Comparison of ENCODE assay signal across 8 cellular contexts in genomic region chr1:35932158-35932636, GRCh38. TPM values are rescaled to one million over a fixed set of nuclear protein-coding genes. Genes with fewer than 3 reads are reported as not detected.
A peak's percentile ranks its signal among the peaks of the same experiment; 100 is the strongest.
DNase-seq lines count a peak whose midpoint lies in the region; ATAC-seq and TF ChIP-seq lines count a peak whose summit lies in the region.

No MANE protein-coding gene starts in this region.

- peaks cover 20% of the 10 kb centered on the region for H3K4me1 ChIP-seq in SJCRH30

- no peak for DNase-seq in SJCRH30
- DNase-seq in fibroblast of mammary gland (ENCODE audit: low read depth), result no peak
- DNase-seq in skeletal muscle cell (ENCODE audit: low read depth), result no peak
- DNase-seq in ureter (ENCODE audit: low spot score), result no peak
- DNase-seq in DMS53 (lab: John Stamatoyannopoulos, UW), result no peak

- ATAC-seq in HG03135 (IDR thresholded peaks at IDR 0.05; ENCODE audit: unreplicated experiment) (no peak), GM18867 (IDR thresholded peaks at IDR 0.05; ENCODE audit: unreplicated experiment) (no peak)

- H3K4me3 ChIP-seq in GM12875 (ENCODE audit: low read depth, low read length), result peak overlapping the region; percentile 99
- H3K4me3 ChIP-seq in SJCRH30, result peak overlapping the region; percentile 93
- peak overlapping the region; percentile 81 for H3K4me3 ChIP-seq in fibroblast of mammary gland (ENCODE audit: control insufficient read depth, low read depth, low read length)
- H3K4me3 ChIP-seq in skeletal muscle cell (ENCODE audit: low read depth, low read length), result peak overlapping the region; percentile 81

- no peaks in the 10 kb centered on the region for H3K27me3 ChIP-seq in SJCRH30

- H3K9me3 ChIP-seq in SJCRH30 (replicated peaks), result no peaks in the 10 kb centered on the region

- no peak for TF ChIP-seq CTCF in GM12875 (IDR thresholded peaks at IDR 0.05; ENCODE audit: borderline replicate concordance, insufficient read depth, low read depth, low read length)
- no peak for TF ChIP-seq CTCF in fibroblast of mammary gland (conservative IDR thresholded peaks at IDR 0.05; ENCODE audit: control insufficient read depth, insufficient read depth, low read depth, low read length)

- peaks cover 2% of the 10 kb centered on the region; the same call in 1 of the 2 replicates for H3K36me3 ChIP-seq in SJCRH30

- H3K27ac ChIP-seq in SJCRH30, result no peak overlapping the region

RNA-seq across cellular contexts. Expression of gene AGO3, which starts 1.3 kb away (rescaled TPM):
- total RNA-seq in SJCRH30 (2014; rRNA removed; shearing (Covaris generic)), result 30.4 and 36.4 TPM in 2 replicates
- 41.8 TPM for total RNA-seq in ureter

RNA-seq across cellular contexts. Expression of gene AGO1, which starts 49.2 kb away (rescaled TPM):
- 33.3 and 35.1 TPM in 2 replicates for total RNA-seq in SJCRH30 (2014; rRNA removed; shearing (Covaris generic))
- total RNA-seq in ureter, result 28.2 TPM
